In genomic region chr4:8203817-8204216, GRCh38 we compare ENCODE assay signal across 17 cellular contexts.
"Had no signal": no experiment of that assay in that cellular context is flagged by ENCODE, and none has a peak within 500 bp of the region (broad histone marks: within the 10 kb centered on the region; RNA-seq: fewer than 3 reads in every experiment).

No MANE protein-coding gene starts in this region.

- H3K9me3 ChIP-seq: gastrocnemius medialis, left lung, ovary, right lobe of liver, thyroid gland had no signal

- H3K36me3 ChIP-seq: gastrocnemius medialis, ovary, thyroid gland had no signal

- H3K4me3 Mint-ChIP-seq: activated naive CD4-positive, alpha-beta T cell treated with anti-CD3 and anti-CD28 coated beads, Interleukin-2, amount 50 U/mL, for 24 hours had no signal

- H3K27me3 Mint-ChIP-seq: activated naive CD4-positive, alpha-beta T cell treated with anti-CD3 and anti-CD28 coated beads, Interleukin-2, amount 50 U/mL, for 24 hours had no signal

- H3K27me3 ChIP-seq: gastrocnemius medialis, ovary, right lobe of liver, thyroid gland had no signal

- H3K9me3 Mint-ChIP-seq: activated naive CD4-positive, alpha-beta T cell treated with anti-CD3 and anti-CD28 coated beads, Interleukin-2, amount 50 U/mL, for 24 hours had no signal

- H3K27ac ChIP-seq: gastrocnemius medialis, left lung, ovary, right lobe of liver, thyroid gland had no signal

- ATAC-seq: activated CD4-positive, CD25-positive, alpha-beta regulatory T cell treated with anti-CD3 and anti-CD28 coated beads, Interleukin-2, amount 50 U/mL, for 24 hours; esophagus mucosa; gastrocnemius medialis; left lung; right lobe of liver had no signal

- H3K4me3 ChIP-seq: gastrocnemius medialis, left lung, ovary, right lobe of liver, thyroid gland had no signal

- H3K27ac Mint-ChIP-seq: activated naive CD4-positive, alpha-beta T cell treated with anti-CD3 and anti-CD28 coated beads, Interleukin-2, amount 50 U/mL, for 24 hours had no signal

- DNase-seq: activated CD4-positive, alpha-beta T cell treated with anti-CD3 and anti-CD28 coated beads, Interleukin-2, amount 50 U/mL, for 1 hour; activated CD8-positive, alpha-beta memory T cell treated with anti-CD3 and anti-CD28 coated beads for 24 hours; activated gamma-delta T cell; effector CD4-positive, alpha-beta T cell; gastrocnemius medialis; head of caudate nucleus; kidney; ovary; small intestine; stimulated activated CD4-positive, alpha-beta T cell treated with anti-CD3 and anti-CD28 coated beads, Interleukin-15, amount 100 ng/mL, for 24 hours; stimulated activated CD4-positive, alpha-beta T cell treated with anti-CD3 and anti-CD28 coated beads, Interleukin-4, amount 100 ng/mL, for 1 hour; thyroid gland had no signal

- H3K36me3 Mint-ChIP-seq: activated naive CD4-positive, alpha-beta T cell treated with anti-CD3 and anti-CD28 coated beads, Interleukin-2, amount 50 U/mL, for 24 hours had no signal
